ENCODE assay signal across 8 cellular contexts in the genomic region with DNA sequence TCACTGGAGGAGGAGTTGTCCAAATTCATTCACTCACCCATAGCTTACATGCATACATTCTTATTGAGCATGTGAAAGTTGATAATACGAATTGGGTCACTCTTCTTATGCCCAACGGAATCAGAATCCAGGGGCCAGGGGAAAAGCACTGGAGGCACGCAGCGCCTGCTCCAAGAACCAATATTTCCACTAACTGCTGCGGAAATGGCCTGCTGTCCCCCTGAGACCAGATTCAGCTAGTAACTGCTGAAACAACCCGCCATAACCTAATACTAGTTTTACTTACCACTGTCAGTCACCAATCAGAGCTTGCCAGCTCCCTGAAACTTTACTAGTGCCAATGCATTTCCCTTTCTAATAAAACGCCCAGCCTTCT. TPM values are rescaled to one million over a fixed set of nuclear protein-coding genes. Genes with fewer than 3 reads are reported as not detected.
DNase-seq lines count a peak whose midpoint lies in the region; ATAC-seq and TF ChIP-seq lines count a peak whose summit lies in the region.

No MANE protein-coding gene starts in this region.

- H3K4me3 Mint-ChIP-seq in IgD-negative memory B cell = peak overlapping the region; percentile 85 to 99 (median 94)
- peak overlapping the region; percentile 86 for H3K4me3 Mint-ChIP-seq in central memory CD8-positive, alpha-beta T cell

- peak overlapping the region; percentile 42 for H3K9ac ChIP-seq in muscle layer of colon (ENCODE audit: low read length)

- no peak for TF ChIP-seq CTCF in 22Rv1 (IDR thresholded peaks at IDR 0.05)

- no peak for ATAC-seq in central memory CD8-positive, alpha-beta T cell (replicated peaks; ENCODE audit: extremely low read depth, poor library complexity, severe bottlenecking)
- ATAC-seq in GM21619 (IDR thresholded peaks at IDR 0.05; ENCODE audit: unreplicated experiment) (no peak), left colon (no peak), GM21723 (IDR thresholded peaks at IDR 0.05; ENCODE audit: unreplicated experiment) (no peak)

- peaks cover 4 to 9% of the 10 kb centered on the region in 2 donors for H3K27me3 ChIP-seq in muscle layer of colon (ENCODE audit: control insufficient read depth in 1 of 2, insufficient read depth in 2 of 2, low read length in 2 of 2)

- H3K36me3 ChIP-seq in muscle layer of colon (ENCODE audit: insufficient read depth, low read length) = no peaks in the 10 kb centered on the region

- H3K27ac ChIP-seq in 22Rv1 (peak overlapping the region; percentile 58; the same call in 1 of the 2 replicates), muscle layer of colon (ENCODE audit: low read depth, low read length) (peak overlapping the region; percentile 91)

- no peak for DNase-seq in central memory CD8-positive, alpha-beta T cell (ENCODE audit: low spot score in 2 of 2)
- DNase-seq in medulla oblongata (ENCODE audit: extremely low spot score) (no peak), left colon (no peak)

- peak overlapping the region; percentile 87 to 99 (median 87) for H3K27ac Mint-ChIP-seq in IgD-negative memory B cell
- H3K27ac Mint-ChIP-seq in central memory CD8-positive, alpha-beta T cell (ENCODE audit: low read depth) = peak overlapping the region; percentile 75

- no peaks in the 10 kb centered on the region for H3K9me3 ChIP-seq in muscle layer of colon (ENCODE audit: low read length)

- peaks cover 46 to 68% (median 56%) of the 10 kb centered on the region in 3 donors for H3K4me1 Mint-ChIP-seq in IgD-negative memory B cell
- H3K4me1 Mint-ChIP-seq in central memory CD8-positive, alpha-beta T cell = peaks cover 46% of the 10 kb centered on the region

- H3K27me3 Mint-ChIP-seq in IgD-negative memory B cell = no peaks in the 10 kb centered on the region
- peaks cover 11% of the 10 kb centered on the region for H3K27me3 Mint-ChIP-seq in central memory CD8-positive, alpha-beta T cell

- intact Hi-C loops in left colon (cut with DNase I, micrococcal nuclease) = loop anchor here in 1 of 2 donors (5.0 kb wide), 1 partner anchor 66 kb away; a partner anchor contains a TSS

- H3K4me3 ChIP-seq in muscle layer of colon (ENCODE audit: low read depth in 1 of 2, low read length in 2 of 2) = peak overlapping the region; percentile 88 to 89

- peaks cover 41% of the 10 kb centered on the region for H3K4me1 ChIP-seq in muscle layer of colon (ENCODE audit: insufficient read depth, low read length)

- peaks cover 2% of the 10 kb centered on the region for H3K36me3 Mint-ChIP-seq in IgD-negative memory B cell
- H3K36me3 Mint-ChIP-seq in central memory CD8-positive, alpha-beta T cell (ENCODE audit: insufficient read depth) = peaks cover 9% of the 10 kb centered on the region

- no peaks in the 10 kb centered on the region for H3K9me3 Mint-ChIP-seq in IgD-negative memory B cell
- no peaks in the 10 kb centered on the region for H3K9me3 Mint-ChIP-seq in central memory CD8-positive, alpha-beta T cell

RNA-seq across cellular contexts. Expression of a gene that starts 0.6 kb away (rescaled TPM):
- 36.1 TPM for polyA plus RNA-seq in IgD-negative memory B cell
- 100 to 1,000 TPM; 259 to 309 TPM for total RNA-seq in left colon
